ENCODE assay signal across 1 cellular context in genomic region chr7:73612598-73613269, GRCh38.
TF ChIP-seq lines count a peak whose summit lies in the region.

No MANE protein-coding gene starts in this region.

TF ChIP-seq in HepG2, 621 proteins besides CTCF, POLR2A, EP300 and RAD21 (continued from another document and continues in another):
- TF ChIP-seq ZBED4 (CRISPR knock-in tag; IDR thresholded peaks at IDR 0.05; ENCODE audit: borderline replicate concordance): peak; percentile 74; the same call in 1 of the 2 replicates
- no peak for TF ChIP-seq RNF2 (conservative IDR thresholded peaks at IDR 0.05; ENCODE audit: low read depth)
- no peak for TF ChIP-seq ZNF652 (CRISPR knock-in tag; IDR thresholded peaks at IDR 0.05; ENCODE audit: borderline replicate concordance, low read depth)
- peak; percentile 9; the same call in 1 of the 2 replicates for TF ChIP-seq FOXA1 (IDR thresholded peaks at IDR 0.05)
- TF ChIP-seq FOXA1 (CRISPR knock-in tag; IDR thresholded peaks at IDR 0.05): peak; percentile 98
- peak; percentile 64; the same call in 1 of the 2 replicates for TF ChIP-seq ARID3A (IDR thresholded peaks at IDR 0.05; ENCODE audit: low read depth, low read length)
- no peak; the same call in 1 of the 2 replicates for TF ChIP-seq HBP1 (CRISPR knock-in tag; IDR thresholded peaks at IDR 0.05; ENCODE audit: low read depth)
- TF ChIP-seq SCMH1 (CRISPR knock-in tag; IDR thresholded peaks at IDR 0.05; ENCODE audit: borderline replicate concordance): no peak
- no peak for TF ChIP-seq ZNF850 (CRISPR knock-in tag; conservative IDR thresholded peaks at IDR 0.05)
- TF ChIP-seq GTF3A (CRISPR knock-in tag; conservative IDR thresholded peaks at IDR 0.05): no peak
- TF ChIP-seq HDAC1 (CRISPR knock-in tag; IDR thresholded peaks at IDR 0.05): peak; percentile 95
- no peak for TF ChIP-seq SRSF1 (optimal IDR thresholded peaks at IDR 0.05; ENCODE audit: low read depth, low read length)
- peak; percentile 85; the same call in 1 of the 2 replicates for TF ChIP-seq HINFP (CRISPR knock-in tag; IDR thresholded peaks at IDR 0.05; ENCODE audit: low read depth)
- TF ChIP-seq KLF12 (CRISPR knock-in tag; IDR thresholded peaks at IDR 0.05; ENCODE audit: borderline replicate concordance): no peak
- TF ChIP-seq SP1 (IDR thresholded peaks at IDR 0.05): no peak
- TF ChIP-seq SP1 (CRISPR knock-in tag; IDR thresholded peaks at IDR 0.05): no peak; the same call in 1 of the 2 replicates
- peak; percentile 60; the same call in 1 of the 2 replicates for TF ChIP-seq POLR2AphosphoS2 (IDR thresholded peaks at IDR 0.05; ENCODE audit: low read depth, low read length)
- no peak for TF ChIP-seq ZSCAN20 (CRISPR knock-in tag; IDR thresholded peaks at IDR 0.05; ENCODE audit: borderline replicate concordance)
- TF ChIP-seq ZNF337 (CRISPR knock-in tag; IDR thresholded peaks at IDR 0.05; ENCODE audit: borderline replicate concordance, low read depth): no peak
- peak; percentile 26; the same call in 1 of the 2 replicates for TF ChIP-seq GABPB1 (CRISPR knock-in tag; IDR thresholded peaks at IDR 0.05)
- peak; percentile 99 for TF ChIP-seq SOX5 (CRISPR knock-in tag; IDR thresholded peaks at IDR 0.05; ENCODE audit: borderline replicate concordance)
- peak; percentile 85 for TF ChIP-seq MIXL1 (CRISPR knock-in tag; IDR thresholded peaks at IDR 0.05)
- peak; percentile 82; the same call in 1 of the 2 replicates for TF ChIP-seq ISL2 (CRISPR knock-in tag; IDR thresholded peaks at IDR 0.05)
- no peak; the same call in 1 of the 2 replicates for TF ChIP-seq ZFP90 (CRISPR knock-in tag; IDR thresholded peaks at IDR 0.05; ENCODE audit: borderline replicate concordance)
- TF ChIP-seq ZNF891 (CRISPR knock-in tag; IDR thresholded peaks at IDR 0.05): peak; percentile 75; the same call in 1 of the 2 replicates
- peak; percentile 75 for TF ChIP-seq ZMYM4 (CRISPR knock-in tag; IDR thresholded peaks at IDR 0.05)
- no peak for TF ChIP-seq ZBTB44 (CRISPR knock-in tag; IDR thresholded peaks at IDR 0.05)
- TF ChIP-seq ZNF362 (CRISPR knock-in tag; IDR thresholded peaks at IDR 0.05; ENCODE audit: borderline replicate concordance): peak; percentile 53; the same call in 1 of the 2 replicates
- TF ChIP-seq ZNF674 (CRISPR knock-in tag; IDR thresholded peaks at IDR 0.05; ENCODE audit: low read depth): no peak
- TF ChIP-seq MYPOP (CRISPR knock-in tag; IDR thresholded peaks at IDR 0.05): peak; percentile 89
- TF ChIP-seq GPN1 (CRISPR knock-in tag; IDR thresholded peaks at IDR 0.05; ENCODE audit: borderline replicate concordance): no peak
- peak; percentile 60; the same call in 1 of the 2 replicates for TF ChIP-seq ZNF761 (CRISPR knock-in tag; conservative IDR thresholded peaks at IDR 0.05)
- peak; percentile 31; the same call in 1 of the 2 replicates for TF ChIP-seq HMGXB3 (CRISPR knock-in tag; IDR thresholded peaks at IDR 0.05; ENCODE audit: borderline replicate concordance)
- peak; percentile 99 for TF ChIP-seq TBX2 (CRISPR knock-in tag; IDR thresholded peaks at IDR 0.05; ENCODE audit: borderline replicate concordance)
